In genomic region chr2:174336403-174337336, GRCh38 we compare ENCODE assay signal across 1 cellular context.
A peak's percentile ranks its signal among the peaks of the same experiment; 100 is the strongest.
TF ChIP-seq lines count a peak whose summit lies in the region.

No MANE protein-coding gene starts in this region.

TF ChIP-seq in WTC11, 78 proteins besides CTCF, POLR2A, EP300 and RAD21 (continued from another document):
- TF ChIP-seq GRHL2 (CRISPR knock-in tag; IDR thresholded peaks at IDR 0.05; ENCODE audit: insufficient replicate concordance, severe bottlenecking) (no peak), ARID4B (CRISPR knock-in tag; IDR thresholded peaks at IDR 0.05; ENCODE audit: borderline replicate concordance) (peak; percentile 70; the same call in 1 of the 2 replicates), GABPB1 (CRISPR knock-in tag; IDR thresholded peaks at IDR 0.05) (peak; percentile 45; the same call in 1 of the 2 replicates), SMAD3 (CRISPR knock-in tag; IDR thresholded peaks at IDR 0.05; ENCODE audit: borderline replicate concordance) (no peak), ZSCAN18 (CRISPR knock-in tag; IDR thresholded peaks at IDR 0.05) (no peak), FOXP1 (CRISPR knock-in tag; IDR thresholded peaks at IDR 0.05; ENCODE audit: borderline replicate concordance) (peak; percentile 58), RELA (CRISPR knock-in tag; IDR thresholded peaks at IDR 0.05; ENCODE audit: borderline replicate concordance) (no peak), ESRRA (CRISPR knock-in tag; IDR thresholded peaks at IDR 0.05; ENCODE audit: borderline replicate concordance) (no peak), CREB1 (CRISPR knock-in tag; IDR thresholded peaks at IDR 0.05) (no peak), ERG (CRISPR knock-in tag; IDR thresholded peaks at IDR 0.05) (no peak), ETV6 (CRISPR knock-in tag; IDR thresholded peaks at IDR 0.05) (peak; percentile 59; the same call in 1 of the 2 replicates), ZNF416 (CRISPR knock-in tag; IDR thresholded peaks at IDR 0.05) (no peak), ZNF423 (CRISPR knock-in tag; IDR thresholded peaks at IDR 0.05) (no peak), SMAD4 (CRISPR knock-in tag; IDR thresholded peaks at IDR 0.05) (no peak), KAT7 (CRISPR knock-in tag; IDR thresholded peaks at IDR 0.05; ENCODE audit: borderline replicate concordance) (0 out of 2 replicates have a peak, but pooled peaks have one; percentile 10), TCF7 (CRISPR knock-in tag; IDR thresholded peaks at IDR 0.05; ENCODE audit: low read depth) (0 out of 2 replicates have a peak, but pooled peaks have one; percentile 21), ATF6 (CRISPR knock-in tag; IDR thresholded peaks at IDR 0.05) (no peak), RORB (CRISPR knock-in tag; IDR thresholded peaks at IDR 0.05) (no peak), ZBTB21 (CRISPR knock-in tag; IDR thresholded peaks at IDR 0.05; ENCODE audit: borderline replicate concordance) (no peak), HMGXB4 (CRISPR knock-in tag; IDR thresholded peaks at IDR 0.05) (0 out of 2 replicates have a peak, but pooled peaks have one; percentile 46), NFATC4 (CRISPR knock-in tag; IDR thresholded peaks at IDR 0.05) (no peak), FOXP4 (CRISPR knock-in tag; IDR thresholded peaks at IDR 0.05) (peak; percentile 58; the same call in 1 of the 2 replicates), HMGA2 (CRISPR knock-in tag; IDR thresholded peaks at IDR 0.05) (no peak), MAX (CRISPR knock-in tag; IDR thresholded peaks at IDR 0.05) (peak; percentile 28), AFF4 (CRISPR knock-in tag; IDR thresholded peaks at IDR 0.05; ENCODE audit: borderline replicate concordance) (no peak), IRF2 (CRISPR knock-in tag; IDR thresholded peaks at IDR 0.05; ENCODE audit: borderline replicate concordance, low read depth) (0 out of 2 replicates have a peak, but pooled peaks have one; percentile 40), USF2 (CRISPR knock-in tag; IDR thresholded peaks at IDR 0.05) (no peak), IRF1 (CRISPR knock-in tag; IDR thresholded peaks at IDR 0.05) (peak; percentile 84)
